In genomic region chr9:77779010-77779409, GRCh38 we compare ENCODE assay signal across 21 cellular contexts.
DNase-seq lines count a peak whose midpoint lies in the region; ATAC-seq and TF ChIP-seq lines count a peak whose summit lies in the region.
"Had no signal": no experiment of that assay in that cellular context is flagged by ENCODE, and none has a peak within 500 bp of the region (broad histone marks: within the 10 kb centered on the region; RNA-seq: fewer than 3 reads in every experiment).

No MANE protein-coding gene starts in this region.

- H3K36me3 Mint-ChIP-seq in activated CD4-positive, alpha-beta T cell treated with anti-CD3 and anti-CD28 coated beads, Interleukin-2, amount 10 ng/mL, durations not matched to agents 7 days and 5 days (ENCODE audit: low read depth) = peaks cover 42% of the 10 kb centered on the region
- H3K36me3 Mint-ChIP-seq in Calu3 (ENCODE audit: insufficient read depth, unreplicated experiment) = peaks cover 5% of the 10 kb centered on the region
- peaks cover 66% of the 10 kb centered on the region for H3K36me3 Mint-ChIP-seq in activated T-helper 2 cell treated with anti-CD3 and anti-CD28 coated beads, Interferon-gamma antibody, Interleukin-2, Interleukin-4, amounts not matched to agents 10 μg/mL and 5 μg/mL and 100 μg/mL, durations not matched to agents 14 hours and 24 hours and 36 hours (ENCODE audit: low read depth)

- TF ChIP-seq CTCF in Calu3 (IDR thresholded peaks at IDR 0.05; ENCODE audit: unreplicated experiment) = no peak
- TF ChIP-seq CTCF in body of pancreas (IDR thresholded peaks at IDR 0.05) = no peak

- no peak for DNase-seq in activated CD4-positive, alpha-beta T cell treated with anti-CD3 and anti-CD28 coated beads, Interleukin-2, amount 10 ng/mL, durations not matched to agents 7 days and 5 days
- DNase-seq in activated CD4-positive, alpha-beta T cell treated with anti-CD3 and anti-CD28 coated beads for 48 hours = no peak
- no peak for DNase-seq in Calu3
- DNase-seq in activated T-helper 2 cell treated with anti-CD3 and anti-CD28 coated beads, Interferon-gamma antibody, Interleukin-2, Interleukin-4, amounts not matched to agents 10 μg/mL and 5 μg/mL and 100 μg/mL, durations not matched to agents 14 hours and 24 hours and 36 hours (ENCODE audit: low spot score) = no peak
- DNase-seq in globus pallidus (ENCODE audit: low spot score) = no peak
- DNase-seq in body of pancreas = no peak
- no peak for DNase-seq in NCI-H1092 treated with DMSO at 0.1 percent for 48 hours (lab: John Stamatoyannopoulos, UW)
- DNase-seq: GM23248; left colon; mesenchymal stem cell; NCI-H1048; NCI-H1930; NCI-H226; NCI-H748 treated with DMSO at 0.1 percent for 48 hours; stimulated activated naive CD4-positive, alpha-beta T cell; thyroid gland had no signal

- CTCF ChIA-PET in activated CD4-positive, alpha-beta T cell treated with anti-CD3 and anti-CD28 coated beads, Interleukin-2, amount 10 ng/mL, durations not matched to agents 7 days and 5 days (lab: Charles Lee) = interaction anchor here (1.2 kb wide), 1 partner anchor 12 kb away, joined by 3 read pairs; no protein-coding TSS in a partner anchor
- CTCF ChIA-PET in Calu3 (lab: Charles Lee) = interaction anchor here (0.6 kb wide), 2 partner anchors 252 to 449 kb away, joined by 3 to 8 read pairs; no protein-coding TSS in a partner anchor

- intact Hi-C loops in Calu3 (cut with micrococcal nuclease; ENCODE audit: unreplicated experiment) = no loop called here
- intact Hi-C loops in activated T-helper 2 cell treated with anti-CD3 and anti-CD28 coated beads, Interferon-gamma antibody, Interleukin-2, Interleukin-4, amounts not matched to agents 10 μg/mL and 5 μg/mL and 100 μg/mL, durations not matched to agents 14 hours and 24 hours and 36 hours (cut with micrococcal nuclease) = no loop called here
- intact Hi-C loops in body of pancreas (cut with DNase I) = no loop called here

- H3K4me1 Mint-ChIP-seq in activated CD4-positive, alpha-beta T cell treated with anti-CD3 and anti-CD28 coated beads, Interleukin-2, amount 10 ng/mL, durations not matched to agents 7 days and 5 days = peaks cover 22% of the 10 kb centered on the region
- H3K4me1 Mint-ChIP-seq in Calu3 (ENCODE audit: low read depth, unreplicated experiment) = peaks cover 27% of the 10 kb centered on the region
- H3K4me1 Mint-ChIP-seq in activated T-helper 2 cell treated with anti-CD3 and anti-CD28 coated beads, Interferon-gamma antibody, Interleukin-2, Interleukin-4, amounts not matched to agents 10 μg/mL and 5 μg/mL and 100 μg/mL, durations not matched to agents 14 hours and 24 hours and 36 hours (ENCODE audit: low read depth) = peaks cover 38% of the 10 kb centered on the region

- BruUV-seq in Calu3 (replicated peaks; lab: Mats Ljungman, UMichigan) = no TSS peak

- H3K27me3 ChIP-seq in mucosa of stomach (ENCODE audit: control insufficient read depth, insufficient read depth, low read length) (no peaks in the 10 kb centered on the region), body of pancreas (no peaks in the 10 kb centered on the region)
- H3K27me3 ChIP-seq: thyroid gland had no signal

- no peak overlapping the region for H3K27ac ChIP-seq in body of pancreas
- H3K27ac ChIP-seq: GM23248, RWPE1, thyroid gland had no signal

- H3K9me3 ChIP-seq in mucosa of stomach (ENCODE audit: control insufficient read depth, low read length) = no peaks in the 10 kb centered on the region
- H3K9me3 ChIP-seq in body of pancreas = no peaks in the 10 kb centered on the region
- H3K9me3 ChIP-seq: thyroid gland had no signal

- H3K4me3 Mint-ChIP-seq in activated CD4-positive, alpha-beta T cell treated with anti-CD3 and anti-CD28 coated beads, Interleukin-2, amount 10 ng/mL, durations not matched to agents 7 days and 5 days = peak overlapping the region; percentile 67
- peak overlapping the region; percentile 47 for H3K4me3 Mint-ChIP-seq in Calu3 (ENCODE audit: low read depth, unreplicated experiment)
- peak overlapping the region; percentile 77 for H3K4me3 Mint-ChIP-seq in activated T-helper 2 cell treated with anti-CD3 and anti-CD28 coated beads, Interferon-gamma antibody, Interleukin-2, Interleukin-4, amounts not matched to agents 10 μg/mL and 5 μg/mL and 100 μg/mL, durations not matched to agents 14 hours and 24 hours and 36 hours (ENCODE audit: low read depth)
- H3K4me3 Mint-ChIP-seq: dendritic cell treated with granulocyte-macrophage colony-stimulating factor and Interleukin-4, amounts not matched to agents 40 ng/mL and 50 ng/mL, for 4 days had no signal

- no peaks in the 10 kb centered on the region for H3K27me3 Mint-ChIP-seq in activated CD4-positive, alpha-beta T cell treated with anti-CD3 and anti-CD28 coated beads, Interleukin-2, amount 10 ng/mL, durations not matched to agents 7 days and 5 days
- no peaks in the 10 kb centered on the region for H3K27me3 Mint-ChIP-seq in Calu3 (ENCODE audit: unreplicated experiment)
- H3K27me3 Mint-ChIP-seq in activated T-helper 2 cell treated with anti-CD3 and anti-CD28 coated beads, Interferon-gamma antibody, Interleukin-2, Interleukin-4, amounts not matched to agents 10 μg/mL and 5 μg/mL and 100 μg/mL, durations not matched to agents 14 hours and 24 hours and 36 hours (ENCODE audit: low read depth) = no peaks in the 10 kb centered on the region
- H3K27me3 Mint-ChIP-seq: dendritic cell treated with granulocyte-macrophage colony-stimulating factor and Interleukin-4, amounts not matched to agents 40 ng/mL and 50 ng/mL, for 4 days had no signal

- H3K27ac Mint-ChIP-seq in activated CD4-positive, alpha-beta T cell treated with anti-CD3 and anti-CD28 coated beads, Interleukin-2, amount 10 ng/mL, durations not matched to agents 7 days and 5 days = peak overlapping the region; percentile 87
- peak overlapping the region; percentile 86 for H3K27ac Mint-ChIP-seq in Calu3 (ENCODE audit: unreplicated experiment)
- H3K27ac Mint-ChIP-seq in activated T-helper 2 cell treated with anti-CD3 and anti-CD28 coated beads, Interferon-gamma antibody, Interleukin-2, Interleukin-4, amounts not matched to agents 10 μg/mL and 5 μg/mL and 100 μg/mL, durations not matched to agents 14 hours and 24 hours and 36 hours = peak overlapping the region; percentile 81
- H3K27ac Mint-ChIP-seq: dendritic cell treated with granulocyte-macrophage colony-stimulating factor and Interleukin-4, amounts not matched to agents 40 ng/mL and 50 ng/mL, for 4 days had no signal

- 73 to 91% methylated on average over 2 of the region's 2 CpGs for WGBS in body of pancreas, 2 donors

- H3K4me1 ChIP-seq in mucosa of stomach (ENCODE audit: control insufficient read depth, insufficient read depth, low read length) = no peaks in the 10 kb centered on the region
- H3K4me1 ChIP-seq in body of pancreas = no peaks in the 10 kb centered on the region
- H3K4me1 ChIP-seq: thyroid gland had no signal

- POLR2A ChIA-PET in activated CD4-positive, alpha-beta T cell treated with anti-CD3 and anti-CD28 coated beads, Interleukin-2, amount 10 ng/mL, durations not matched to agents 7 days and 5 days (lab: Charles Lee) = no interaction called here

- H3K9me3 Mint-ChIP-seq in activated CD4-positive, alpha-beta T cell treated with anti-CD3 and anti-CD28 coated beads, Interleukin-2, amount 10 ng/mL, durations not matched to agents 7 days and 5 days = peaks cover 22% of the 10 kb centered on the region
- H3K9me3 Mint-ChIP-seq in Calu3 (ENCODE audit: low read depth, unreplicated experiment) = peaks cover 3% of the 10 kb centered on the region
- H3K9me3 Mint-ChIP-seq in activated T-helper 2 cell treated with anti-CD3 and anti-CD28 coated beads, Interferon-gamma antibody, Interleukin-2, Interleukin-4, amounts not matched to agents 10 μg/mL and 5 μg/mL and 100 μg/mL, durations not matched to agents 14 hours and 24 hours and 36 hours = peaks cover 30% of the 10 kb centered on the region

- TF ChIP-seq POLR2A in body of pancreas (IDR thresholded peaks at IDR 0.05) = no peak

- H3K36me3 ChIP-seq in mucosa of stomach (ENCODE audit: control insufficient read depth, insufficient read depth, low read length) (no peaks in the 10 kb centered on the region), body of pancreas (replicated peaks in 1 of 2; ENCODE audit: insufficient read depth in 1 of 2, low read depth in 2 of 2) (no peaks in the 10 kb centered on the region)
- H3K36me3 ChIP-seq: thyroid gland had no signal

- H3K9ac ChIP-seq in mucosa of stomach (ENCODE audit: low read length) = no peak overlapping the region
- H3K9ac ChIP-seq: GM23248 had no signal

- no peak for ATAC-seq in body of pancreas
- ATAC-seq: left colon, SK-N-SH treated with all-trans-retinoic acid at 6 μM for 48 hours had no signal

- peak overlapping the region; percentile 10 for H3K4me3 ChIP-seq in mucosa of stomach (ENCODE audit: low read length)
- H3K4me3 ChIP-seq in body of pancreas = no peak overlapping the region
- H3K4me3 ChIP-seq: GM23248, smooth muscle cell, thyroid gland had no signal
